In genomic region chr2:237966565-237967462, GRCh38 we compare ENCODE assay signal across 8 cellular contexts. TPM values are rescaled to one million over a fixed set of nuclear protein-coding genes. Genes with fewer than 3 reads are reported as not detected.
DNase-seq lines count a peak whose midpoint lies in the region; ATAC-seq, FAIRE-seq and TF ChIP-seq lines count a peak whose summit lies in the region.

Gene UBE2F (plus strand): TSS chr2:237967014. CDS start chr2:237973108, 6,094 bp downstream.

- H3K27ac ChIP-seq in BLaER1 treated with 17β-estradiol and CSF1 and Interleukin-3, amounts not matched to agents 10 nM and 100 nM = peak within 1 kb of the TSS; percentile 69 to 89 (median 80)
- H3K27ac ChIP-seq in HepG2 (ENCODE audit: extremely low read length, insufficient read depth, low read length) = peak within 1 kb of the TSS; percentile 45

- in situ Hi-C loops in HepG2 (cut with HindIII; ENCODE audit: extremely low pct_ligation_motif_present, low pct_unique_long_range_greater_than_20kb) = loop anchor here (5.0 kb wide), 1 partner anchor 95 kb away; the partner anchor contains the start of gene SCLY

- H3K27me3 ChIP-seq in BLaER1 treated with 17β-estradiol and CSF1 and Interleukin-3, amounts not matched to agents 10 nM and 100 nM = no peaks in the 10 kb centered on the region
- H3K27me3 ChIP-seq in HepG2 (ENCODE audit: control insufficient read depth in 1 of 2, insufficient read depth in 2 of 2, low read length in 2 of 2) = peaks cover 0 to 16% of the 10 kb centered on the region in 2 experiments; a peak in 3 of 5 replicates

- H3K9me3 ChIP-seq in BLaER1 treated with 17β-estradiol and CSF1 and Interleukin-3, amounts not matched to agents 10 nM and 100 nM (replicated peaks in 1 of 11) = peaks cover 12 to 22% (median 17%) of the 10 kb centered on the region in 11 experiments
- H3K9me3 ChIP-seq in HepG2 (ENCODE audit: low read length) = peaks cover 14% of the 10 kb centered on the region

- peaks cover 0 to 5% (median 0%) of the 10 kb centered on the region in 11 experiments; a peak in 1 of 22 replicates for H3K36me3 ChIP-seq in BLaER1 treated with 17β-estradiol and CSF1 and Interleukin-3, amounts not matched to agents 10 nM and 100 nM
- no peaks in the 10 kb centered on the region; a peak in 1 of 5 replicates for H3K36me3 ChIP-seq in HepG2 (replicated peaks in 1 of 2; ENCODE audit: control insufficient read depth in 1 of 2, insufficient read depth in 2 of 2, low read length in 2 of 2)

- peaks cover 34 to 49% (median 43%) of the 10 kb centered on the region in 10 experiments for H3K4me1 ChIP-seq in BLaER1 treated with 17β-estradiol and CSF1 and Interleukin-3, amounts not matched to agents 10 nM and 100 nM
- peaks cover 43% of the 10 kb centered on the region for H3K4me1 ChIP-seq in HepG2 (ENCODE audit: insufficient read depth, low read length)

- H2AFZ ChIP-seq in HepG2 (ENCODE audit: low read length) = peak within 1 kb of the TSS; percentile 29

- DNase-seq in NCI-H69 (lab: John Stamatoyannopoulos, UW) (peak; percentile 95), dermis blood vessel endothelial cell (peak; percentile 97), HepG2 (ENCODE audit: low spot score) (peak; percentile 95)
- peak; percentile 96 for DNase-seq in activated CD4-positive, alpha-beta T cell treated with anti-CD3 and anti-CD28 coated beads, Interleukin-2, amount 50 U/mL, for 24 hours (ENCODE audit: low read depth in 1 of 2, low spot score in 1 of 2)
- DNase-seq in stimulated activated CD4-positive, alpha-beta T cell treated with anti-CD3 and anti-CD28 coated beads, Interleukin-4, amount 100 ng/mL, for 1 hour = peak; percentile 98

- TF ChIP-seq RAD21 in HepG2 (CRISPR knock-in tag; IDR thresholded peaks at IDR 0.05) = peak; percentile 45

- TF ChIP-seq CTCF in HepG2 (CRISPR knock-in tag; IDR thresholded peaks at IDR 0.05) = no peak

- peak; percentile 84 for FAIRE-seq in HepG2 (lab: Jason Lieb, UNC)

- POLR2A ChIA-PET in HepG2 (lab: Yijun Ruan, JAX) = no interaction called here

- H4K20me1 ChIP-seq in BLaER1 treated with 17β-estradiol and CSF1 and Interleukin-3, amounts not matched to agents 10 nM and 100 nM = peaks cover 35 to 48% (median 42%) of the 10 kb centered on the region in 11 experiments
- H4K20me1 ChIP-seq in HepG2 (ENCODE audit: insufficient read depth, low read length) = peaks cover 24% of the 10 kb centered on the region

- peaks cover 44% of the 10 kb centered on the region for H3K79me2 ChIP-seq in HepG2 (ENCODE audit: insufficient read depth, low read length)

- TF ChIP-seq POLR2A in HepG2 (IDR thresholded peaks at IDR 0.05; ENCODE audit: insufficient read depth in 1 of 2, low read depth in 2 of 2, low read length in 2 of 2) = peak; percentile 49 to 85; a peak in 3 of 4 replicates

- peak within 1 kb of the TSS; percentile 87 to 99 (median 98) for H3K4me2 ChIP-seq in BLaER1 treated with 17β-estradiol and CSF1 and Interleukin-3, amounts not matched to agents 10 nM and 100 nM
- H3K4me2 ChIP-seq in HepG2 (ENCODE audit: low read depth, low read length) = peak within 1 kb of the TSS; percentile 96

- ATAC-seq in GM19328 (IDR thresholded peaks at IDR 0.05; ENCODE audit: unreplicated experiment) (peak; percentile 95), HG03520 (IDR thresholded peaks at IDR 0.05; ENCODE audit: unreplicated experiment) (peak; percentile 93), HepG2 (peak; percentile 93)

- under 1% methylated on average over 42 of the region's 123 CpGs for WGBS in HepG2 (ENCODE audit: low lambda C conversion rate)

- CTCF ChIA-PET in HepG2 (lab: Yijun Ruan, JAX; ENCODE audit: low intra/inter-chr PET ratio, low total read pairs) = no interaction called here

- no TSS peak for BruUV-seq in HepG2 (replicated peaks; lab: Mats Ljungman, UMichigan)

- peak within 1 kb of the TSS; percentile 87 to 98 (median 92) for H3K4me3 ChIP-seq in BLaER1 treated with 17β-estradiol and CSF1 and Interleukin-3, amounts not matched to agents 10 nM and 100 nM
- H3K4me3 ChIP-seq in HepG2 (replicated peaks in 1 of 3; ENCODE audit: insufficient read depth in 1 of 3, low read depth in 2 of 3, low read length in 3 of 3) = peak within 1 kb of the TSS; percentile 89 to 99 (median 92)

- intact Hi-C loops in HepG2 (cut with micrococcal nuclease; ENCODE audit: unreplicated experiment) = loop anchor here (1.0 to 5.0 kb wide), 3 partner anchors 11 to 140 kb away; partner anchors contain the start of gene SCLY

- peak within 1 kb of the TSS; percentile 78 to 92 (median 90) for H3K9ac ChIP-seq in BLaER1 treated with 17β-estradiol and CSF1 and Interleukin-3, amounts not matched to agents 10 nM and 100 nM
- H3K9ac ChIP-seq in HepG2 (ENCODE audit: insufficient read depth, low read depth, low read length) = peak within 1 kb of the TSS; percentile 83

- TF ChIP-seq EP300 in HepG2 (IDR thresholded peaks at IDR 0.05; ENCODE audit: low read depth in 2 of 2, low read length in 2 of 2) (peak; percentile 72 to 89), HepG2 (CRISPR knock-in tag; IDR thresholded peaks at IDR 0.05; ENCODE audit: borderline replicate concordance) (peak; percentile 32; the same call in 1 of the 2 replicates)

TF ChIP-seq in HepG2, 621 proteins besides CTCF, POLR2A, EP300 and RAD21 (continues in another document):
- TF ChIP-seq ZNF552 (CRISPR knock-in tag; IDR thresholded peaks at IDR 0.05; ENCODE audit: borderline replicate concordance) (0 out of 2 replicates have a peak, but pooled peaks have one; percentile 8), CBX2 (IDR thresholded peaks at IDR 0.05; ENCODE audit: low read depth, low read length) (no peak), CBX2 (CRISPR knock-in tag; IDR thresholded peaks at IDR 0.05; ENCODE audit: low read depth) (no peak), BRCA1 (CRISPR knock-in tag; IDR thresholded peaks at IDR 0.05) (no peak), FOXP4 (CRISPR knock-in tag; IDR thresholded peaks at IDR 0.05) (peak; percentile 40; the same call in 1 of the 2 replicates), TRIM24 (CRISPR knock-in tag; IDR thresholded peaks at IDR 0.05) (no peak), ZNF354B (CRISPR knock-in tag; IDR thresholded peaks at IDR 0.05) (no peak), NR1H2 (CRISPR knock-in tag; IDR thresholded peaks at IDR 0.05; ENCODE audit: borderline replicate concordance, low read depth) (no peak), FOXO4 (CRISPR knock-in tag; conservative IDR thresholded peaks at IDR 0.05) (no peak), RFXAP (CRISPR knock-in tag; IDR thresholded peaks at IDR 0.05; ENCODE audit: borderline replicate concordance) (peak; percentile 96)

RNA-seq across cellular contexts. Expression of gene UBE2F, which starts in this region (rescaled TPM):
- total RNA-seq in dermis blood vessel endothelial cell = 59.0 and 59.4 TPM in 2 replicates
- 73.1 and 79.8 TPM in 2 replicates for total RNA-seq in HepG2 (2016; rRNA removed; fragmentation: Illumina TruSeq; extraction: Trizol)
- 177 and 237 TPM in 2 replicates for total RNA-seq in HepG2 (2016; cell fraction: cytosol; rRNA removed; fragmentation: Illumina TruSeq; extraction: Trizol; ENCODE audit: low read depth)
- 65.1 and 76.9 TPM in 2 replicates for total RNA-seq in HepG2 (2016; cell fraction: insoluble cytoplasmic fraction; rRNA removed; fragmentation: Illumina TruSeq; extraction: Trizol)
- total RNA-seq in HepG2 (2016; cell fraction: membrane; rRNA removed; fragmentation: Illumina TruSeq; extraction: Trizol) = 185 and 204 TPM in 2 replicates
- total RNA-seq in HepG2 (2016; cell fraction: nucleus; rRNA removed; fragmentation: Illumina TruSeq; extraction: Trizol) = 34.3 and 36.3 TPM in 2 replicates
- 27.3 and 35.4 TPM in 2 replicates for polyA plus RNA-seq in HepG2 (2011; rRNA removed)
- polyA plus RNA-seq in HepG2 (2011; cell fraction: cytosol; rRNA removed) = 41.8 and 45.9 TPM in 2 replicates
- polyA plus RNA-seq in HepG2 (2011; cell fraction: nucleus; rRNA removed) = 13.6 and 17.3 TPM in 2 replicates
- 40.6 and 43.1 TPM in 2 replicates for polyA plus RNA-seq in HepG2 (2012)
- 290 and 368 TPM in 2 replicates for polyA plus RNA-seq in HepG2 (2016; cell fraction: cytosol; fragmentation: Illumina TruSeq; extraction: Trizol; ENCODE audit: low read depth)
- 92.1 and 108 TPM in 2 replicates for polyA plus RNA-seq in HepG2 (2016; cell fraction: insoluble cytoplasmic fraction; fragmentation: Illumina TruSeq; extraction: Trizol; ENCODE audit: low read depth)
- polyA plus RNA-seq in HepG2 (2016; cell fraction: membrane; fragmentation: Illumina TruSeq; extraction: Trizol; ENCODE audit: low read depth) = 202 and 262 TPM in 2 replicates
- polyA plus RNA-seq in HepG2 (2016; cell fraction: nucleus; fragmentation: Illumina TruSeq; extraction: Trizol; ENCODE audit: insufficient read depth, low read depth) = 52.7 and 59.5 TPM in 2 replicates
- 12.1 and 13.1 TPM in 2 replicates for polyA minus RNA-seq in HepG2 (2011; rRNA and poly(A)+ RNA removed; ENCODE audit: low replicate concordance)
- polyA minus RNA-seq in HepG2 (2011; cell fraction: cytosol; rRNA and poly(A)+ RNA removed) = 14.9 and 15.7 TPM in 2 replicates
- 29.1 and 31.0 TPM in 2 replicates for polyA minus RNA-seq in HepG2 (2011; cell fraction: nucleus; rRNA and poly(A)+ RNA removed)

Comparison
In these comparisons a context has a peak if more than half of its experiments do, and no peak if none do; other contexts are left out.
1. Peak in every context shown above with its lines: DNase-seq, ATAC-seq, H3K4me3 ChIP-seq and H3K27ac ChIP-seq.